In the genomic region with DNA sequence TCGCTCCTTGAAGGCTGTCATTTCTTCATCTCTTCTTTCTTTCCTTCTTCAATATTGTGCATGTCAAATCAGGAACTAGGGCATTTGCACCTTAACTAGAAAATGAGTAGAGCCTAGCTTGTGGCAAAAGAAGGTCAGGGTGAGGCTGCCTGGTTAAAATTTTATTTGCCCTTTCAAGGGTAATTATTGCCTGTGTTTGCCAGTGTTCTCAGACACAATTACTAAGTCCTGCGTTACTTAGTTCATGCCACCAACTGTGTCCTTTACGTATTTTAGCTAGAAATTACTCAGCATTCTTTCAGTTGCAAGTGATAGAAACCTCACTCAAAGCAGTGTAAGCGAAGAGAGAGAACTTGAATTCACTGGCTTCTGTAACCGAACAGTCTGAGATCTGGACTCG, we compare ENCODE assay signal across 22 cellular contexts.
DNase-seq lines count a peak whose midpoint lies in the region; ATAC-seq, FAIRE-seq and TF ChIP-seq lines count a peak whose summit lies in the region.
"Had no signal": no experiment of that assay in that cellular context is flagged by ENCODE, and none has a peak within 500 bp of the region (broad histone marks: within the 10 kb centered on the region; RNA-seq: fewer than 3 reads in every experiment).

No MANE protein-coding gene starts in this region.

- no peak for TF ChIP-seq CTCF in GM12865 (IDR thresholded peaks at IDR 0.05; ENCODE audit: insufficient read depth, low read depth, low read length, missing control alignments)
- no peak for TF ChIP-seq CTCF in GM12878 (IDR thresholded peaks at IDR 0.05 in 2 of 3, conservative IDR thresholded peaks at IDR 0.05 in 1 of 3; ENCODE audit: control insufficient read depth in 2 of 3, extremely low read depth in 1 of 3, insufficient read depth in 1 of 3, low read depth in 3 of 3, low read length in 3 of 3)
- TF ChIP-seq CTCF in activated CD8-positive, alpha-beta T cell treated with anti-CD3 and anti-CD28 coated beads for 36 hours (IDR thresholded peaks at IDR 0.05): no peak
- no peak for TF ChIP-seq CTCF in suprapubic skin (IDR thresholded peaks at IDR 0.05)

- H3K36me3 Mint-ChIP-seq in activated CD8-positive, alpha-beta T cell treated with anti-CD3 and anti-CD28 coated beads for 36 hours (ENCODE audit: low read depth): no peaks in the 10 kb centered on the region

- ATAC-seq in GM18909 (IDR thresholded peaks at IDR 0.05; ENCODE audit: poor library complexity, unreplicated experiment) (peak; percentile 64), HG03097 (IDR thresholded peaks at IDR 0.05; ENCODE audit: low FRiP score, unreplicated experiment) (peak; percentile 76), GM12878 (peak; percentile 93), GM21528 (IDR thresholded peaks at IDR 0.05; ENCODE audit: low FRiP score, unreplicated experiment) (no peak)
- no peak for ATAC-seq in activated CD8-positive, alpha-beta T cell treated with anti-CD3 and anti-CD28 coated beads for 36 hours

- WGBS in GM12878 (ENCODE audit: insufficient coverage, insufficient replicate concordance, low lambda C conversion rate, missing lambda C conversion rate): 23% methylated on average over 6 of the region's 6 CpGs
- 83% methylated on average over 6 of the region's 6 CpGs for WGBS in suprapubic skin

- TF ChIP-seq POLR2A in GM12878 (IDR thresholded peaks at IDR 0.05; ENCODE audit: low read depth, low read length) (no peak), suprapubic skin (IDR thresholded peaks at IDR 0.05) (no peak)

- peaks cover 5% of the 10 kb centered on the region for H3K9me3 Mint-ChIP-seq in activated CD8-positive, alpha-beta T cell treated with anti-CD3 and anti-CD28 coated beads for 36 hours

- intact Hi-C loops in GM12878 (cut with micrococcal nuclease; ENCODE audit: unreplicated experiment): no loop called here
- intact Hi-C loops in activated CD8-positive, alpha-beta T cell treated with anti-CD3 and anti-CD28 coated beads for 36 hours (cut with micrococcal nuclease): no loop called here

- no peak for FAIRE-seq in GM12878 (lab: Jason Lieb, UNC)
- FAIRE-seq: D721Med had no signal

- H3K9ac ChIP-seq in GM12878 (ENCODE audit: control insufficient read depth, insufficient read depth, low read length): no peak overlapping the region

- TF ChIP-seq EP300 in GM12878 (IDR thresholded peaks at IDR 0.05; ENCODE audit: borderline replicate concordance in 1 of 2, control insufficient read depth in 1 of 2, low read depth in 2 of 2, low read length in 2 of 2) (no peak), suprapubic skin (IDR thresholded peaks at IDR 0.05) (no peak)

- H3K4me3 Mint-ChIP-seq in activated CD8-positive, alpha-beta T cell treated with anti-CD3 and anti-CD28 coated beads for 36 hours: no peak overlapping the region

- H3K27ac Mint-ChIP-seq in activated CD8-positive, alpha-beta T cell treated with anti-CD3 and anti-CD28 coated beads for 36 hours: no peak overlapping the region

- H3K4me2 ChIP-seq in GM12878 (ENCODE audit: control insufficient read depth, insufficient read depth): no peak overlapping the region

- H3K27ac ChIP-seq in GM12878 (ENCODE audit: control insufficient read depth, insufficient read depth) (no peak overlapping the region), suprapubic skin (no peak overlapping the region)
- H3K27ac ChIP-seq: Peyer's patch, SJCRH30 had no signal

- no peaks in the 10 kb centered on the region for H4K20me1 ChIP-seq in GM12878 (ENCODE audit: control insufficient read depth, insufficient read depth)

- TF ChIP-seq RAD21 in GM12878 (IDR thresholded peaks at IDR 0.05; ENCODE audit: insufficient read depth, low read depth, low read length): no peak

- H3K4me1 ChIP-seq in GM12878 (ENCODE audit: control insufficient read depth, insufficient read depth, low read length) (no peaks in the 10 kb centered on the region), suprapubic skin (no peaks in the 10 kb centered on the region)
- H3K4me1 ChIP-seq: BE2C, Peyer's patch, SJCRH30 had no signal

- H3K4me1 Mint-ChIP-seq in activated CD8-positive, alpha-beta T cell treated with anti-CD3 and anti-CD28 coated beads for 36 hours (ENCODE audit: low read depth): no peaks in the 10 kb centered on the region

- POLR2A ChIA-PET in GM12878 (lab: Charles Lee): interaction anchor here (0.5 kb wide), 1 partner anchor 998 kb away, joined by 3 read pairs; no protein-coding TSS in a partner anchor
- POLR2A ChIA-PET in activated CD8-positive, alpha-beta T cell treated with anti-CD3 and anti-CD28 coated beads for 36 hours (lab: Charles Lee): no interaction called here

- H3K79me2 ChIP-seq in GM12878 (ENCODE audit: control insufficient read depth, insufficient read depth, low read length): no peaks in the 10 kb centered on the region

- H3K27me3 ChIP-seq in GM12878 (replicated peaks in 1 of 2; ENCODE audit: control insufficient read depth in 2 of 2, insufficient read depth in 2 of 2, low read length in 1 of 2): no peaks in the 10 kb centered on the region
- no peaks in the 10 kb centered on the region for H3K27me3 ChIP-seq in suprapubic skin
- H3K27me3 ChIP-seq: BE2C, Peyer's patch, SJCRH30 had no signal

- peak; percentile 4 for DNase-seq in GM12865 (ENCODE audit: low read depth)
- DNase-seq in GM12878 (ENCODE audit: low read depth, low spot score): peak; percentile 17
- DNase-seq in activated CD8-positive, alpha-beta T cell treated with anti-CD3 and anti-CD28 coated beads for 36 hours: no peak
- DNase-seq in suprapubic skin (ENCODE audit: low spot score in 2 of 2): no peak
- DNase-seq in NCI-H2171 (lab: John Stamatoyannopoulos, UW): no peak
- DNase-seq: BE2C, DMS53, GF-D8, H7, MG63, NCI-H1048, NCI-H1436, NCI-H1930, NCI-H226, NCI-H524 treated with DMSO at 0.1 percent for 48 hours, Peyer's patch, SJCRH30, T-helper 1 cell had no signal

- no TSS peak for BruUV-seq in GM12878 (replicated peaks; lab: Mats Ljungman, UMichigan)

- in situ Hi-C loops in GM12878 (cut with MboI): no loop called here

- SMC1A ChIA-PET in GM12878 (lab: Charles Lee; ENCODE audit: uncharacterized antibody, unreplicated experiment): no interaction called here

- H3K4me3 ChIP-seq in GM12865 (ENCODE audit: low read depth, low read length) (no peak overlapping the region), GM12878 (no peak overlapping the region), suprapubic skin (no peak overlapping the region)
- H3K4me3 ChIP-seq: MG63, Peyer's patch, SJCRH30 had no signal

- H3K36me3 ChIP-seq in GM12878 (ENCODE audit: control insufficient read depth in 2 of 2, insufficient read depth in 2 of 2, low read length in 1 of 2) (no peaks in the 10 kb centered on the region), suprapubic skin (no peaks in the 10 kb centered on the region)
- H3K36me3 ChIP-seq: BE2C, MG63, Peyer's patch, SJCRH30 had no signal

- RAD21 ChIA-PET in GM12878 (lab: Charles Lee; ENCODE audit: unreplicated experiment): no interaction called here

- no peaks in the 10 kb centered on the region for H3K9me3 ChIP-seq in GM12878 (replicated peaks; ENCODE audit: control insufficient read depth, insufficient read depth, low read length)
- H3K9me3 ChIP-seq in suprapubic skin: peaks cover 5% of the 10 kb centered on the region
- H3K9me3 ChIP-seq: BE2C, MG63, Peyer's patch, SJCRH30 had no signal

- H3K27me3 Mint-ChIP-seq in activated CD8-positive, alpha-beta T cell treated with anti-CD3 and anti-CD28 coated beads for 36 hours: no peaks in the 10 kb centered on the region

- CTCF ChIA-PET in GM12878 (lab: Yijun Ruan, JAX): no interaction called here
- CTCF ChIA-PET in activated CD8-positive, alpha-beta T cell treated with anti-CD3 and anti-CD28 coated beads for 36 hours (lab: Charles Lee): no interaction called here

- H2AFZ ChIP-seq in GM12878 (ENCODE audit: control insufficient read depth, low read depth, low read length): no peak overlapping the region

TF ChIP-seq in GM12878, 131 proteins besides CTCF, POLR2A, EP300 and RAD21 (continues in another document):
- TF ChIP-seq MEF2A (IDR thresholded peaks at IDR 0.05; ENCODE audit: insufficient read depth, low read depth, low read length) (no peak), ATF7 (IDR thresholded peaks at IDR 0.05; ENCODE audit: low read depth) (peak; percentile 42), FOXK2 (IDR thresholded peaks at IDR 0.05) (no peak), ZSCAN29 (IDR thresholded peaks at IDR 0.05) (no peak), ZNF217 (IDR thresholded peaks at IDR 0.05) (no peak), FOS (IDR thresholded peaks at IDR 0.05; ENCODE audit: borderline replicate concordance, extremely low read depth, insufficient read length) (no peak), IKZF2 (IDR thresholded peaks at IDR 0.05) (no peak), TCF12 (IDR thresholded peaks at IDR 0.05; ENCODE audit: low read depth, low read length) (no peak), KLF5 (IDR thresholded peaks at IDR 0.05; ENCODE audit: partially characterized antibody) (no peak), TAF1 (IDR thresholded peaks at IDR 0.05; ENCODE audit: borderline replicate concordance, low read depth, low read length) (no peak), SMAD5 (IDR thresholded peaks at IDR 0.05; ENCODE audit: low read depth) (no peak), ZNF24 (IDR thresholded peaks at IDR 0.05) (no peak), TARDBP (IDR thresholded peaks at IDR 0.05; ENCODE audit: borderline replicate concordance) (no peak), CBFB (IDR thresholded peaks at IDR 0.05; ENCODE audit: low read depth) (no peak), NR2C1 (IDR thresholded peaks at IDR 0.05) (no peak), JUNB (IDR thresholded peaks at IDR 0.05) (peak; percentile 57; the same call in 1 of the 2 replicates), ZNF384 (IDR thresholded peaks at IDR 0.05; ENCODE audit: borderline replicate concordance, low read depth, low read length) (no peak), MTA2 (IDR thresholded peaks at IDR 0.05; ENCODE audit: low read depth) (peak; percentile 62; the same call in 1 of the 2 replicates), CHD1 (IDR thresholded peaks at IDR 0.05; ENCODE audit: low read depth, low read length) (no peak), PML (IDR thresholded peaks at IDR 0.05; ENCODE audit: low read length) (no peak)
- TF ChIP-seq, protein P1, sequence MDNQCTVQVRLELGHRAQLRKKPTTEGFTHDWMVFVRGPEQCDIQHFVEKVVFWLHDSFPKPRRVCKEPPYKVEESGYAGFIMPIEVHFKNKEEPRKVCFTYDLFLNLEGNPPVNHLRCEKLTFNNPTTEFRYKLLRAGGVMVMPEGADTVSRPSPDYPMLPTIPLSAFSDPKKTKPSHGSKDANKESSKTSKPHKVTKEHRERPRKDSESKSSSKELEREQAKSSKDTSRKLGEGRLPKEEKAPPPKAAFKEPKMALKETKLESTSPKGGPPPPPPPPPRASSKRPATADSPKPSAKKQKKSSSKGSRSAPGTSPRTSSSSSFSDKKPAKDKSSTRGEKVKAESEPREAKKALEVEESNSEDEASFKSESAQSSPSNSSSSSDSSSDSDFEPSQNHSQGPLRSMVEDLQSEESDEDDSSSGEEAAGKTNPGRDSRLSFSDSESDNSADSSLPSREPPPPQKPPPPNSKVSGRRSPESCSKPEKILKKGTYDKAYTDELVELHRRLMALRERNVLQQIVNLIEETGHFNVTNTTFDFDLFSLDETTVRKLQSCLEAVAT (IDR thresholded peaks at IDR 0.05): no peak

Comparison
In these comparisons a context has a peak if more than half of its experiments do, and no peak if none do; other contexts are left out.
1. DNase-seq: peak in GM12865 (single experiment) and GM12878 (single experiment); none in activated CD8-positive, alpha-beta T cell treated with anti-CD3 and anti-CD28 coated beads for 36 hours (single experiment), suprapubic skin (0 of 2) and NCI-H2171 (single experiment).
2. ATAC-seq: peak in GM18909 (single experiment), HG03097 (single experiment) and GM12878 (single experiment); none in activated CD8-positive, alpha-beta T cell treated with anti-CD3 and anti-CD28 coated beads for 36 hours (single experiment) and GM21528 (single experiment).